8 cellular contexts compared by ENCODE assay signal in genomic region chr18:45964913-45965312, GRCh38. TPM values are rescaled to one million over a fixed set of nuclear protein-coding genes. Genes with fewer than 3 reads are reported as not detected.
DNase-seq lines count a peak whose midpoint lies in the region; ATAC-seq and TF ChIP-seq lines count a peak whose summit lies in the region.
"Not testable (repeated sequence)": the region's sequence is repeated elsewhere in the genome, so short reads cannot be mapped to it uniquely, and the experiment has no call there.

No MANE protein-coding gene starts in this region.

- WGBS in GM23248 (ENCODE audit: low coverage in 1 of 2, low lambda C conversion rate in 2 of 2, missing lambda C conversion rate in 2 of 2), 2 experiments = 96 to 100% methylated on average over 5 of the region's 5 CpGs

- H3K9me3 ChIP-seq in GM23248 (ENCODE audit: low read depth); neural progenitor cell (ENCODE audit: low read depth): not testable (repeated sequence)

- TF ChIP-seq CTCF in mesothelial cell of epicardium (IDR thresholded peaks at IDR 0.05; ENCODE audit: unreplicated experiment); neural progenitor cell (IDR thresholded peaks at IDR 0.05); type B pancreatic cell (conservative IDR thresholded peaks at IDR 0.05): not testable (repeated sequence)

- POLR2A ChIA-PET in T-cell (lab: Charles Lee) = interaction anchor here in 1 of 2 donors (0.6 kb wide), 1 partner anchor 94 kb away, joined by 3 read pairs; no protein-coding TSS in a partner anchor

- peaks cover 58% of the 10 kb centered on the region for H3K4me1 ChIP-seq in GM23248 (ENCODE audit: insufficient read depth)
- H3K4me1 ChIP-seq in neural progenitor cell = not testable (repeated sequence)

- H3K4me3 ChIP-seq in GM23248 = peak overlapping the region; percentile 99
- not testable (repeated sequence) for H3K4me3 ChIP-seq in neural progenitor cell

- peaks cover 21% of the 10 kb centered on the region for H3K36me3 ChIP-seq in GM23248 (ENCODE audit: low read depth)
- not testable (repeated sequence) for H3K36me3 ChIP-seq in neural progenitor cell

- H3K27me3 Mint-ChIP-seq in T-cell; activated T-cell treated with anti-CD3 and anti-CD28 coated beads, Interleukin-2, amount 50 U/mL, for 24 hours; activated naive CD8-positive, alpha-beta T cell; effector memory CD8-positive, alpha-beta T cell; mesothelial cell of epicardium (ENCODE audit: low read depth); neural progenitor cell (ENCODE audit: insufficient read depth, low read depth); type B pancreatic cell: not testable (repeated sequence)

- not testable (repeated sequence) for H3K27me3 ChIP-seq in GM23248 (replicated peaks; ENCODE audit: insufficient read depth)
- peaks cover 20% of the 10 kb centered on the region for H3K27me3 ChIP-seq in neural progenitor cell

- H3K9ac ChIP-seq in GM23248, neural progenitor cell: not testable (repeated sequence)

- H3K4me2 ChIP-seq in GM23248 (ENCODE audit: unreplicated experiment) = peak overlapping the region; percentile 89
- not testable (repeated sequence) for H3K4me2 ChIP-seq in neural progenitor cell

- H3F3A ChIP-seq in GM23248 (ENCODE audit: insufficient read depth) = peaks cover 58% of the 10 kb centered on the region
- H3F3A ChIP-seq in neural progenitor cell (ENCODE audit: low read depth) = not testable (repeated sequence)

- not testable (repeated sequence) for DNase-seq in GM23248; T-cell; activated T-cell treated with anti-CD3 and anti-CD28 coated beads, Interleukin-2, amount 50 U/mL, for 24 hours; effector memory CD8-positive, alpha-beta T cell; mesothelial cell of epicardium (ENCODE audit: low spot score in 2 of 2, unreplicated experiment in 2 of 2); neural progenitor cell (ENCODE audit: low spot score); type B pancreatic cell (ENCODE audit: extremely low spot score, unreplicated experiment)

- not testable (repeated sequence) for H2AFZ ChIP-seq in GM23248; neural progenitor cell (replicated peaks)

- H3K4me1 Mint-ChIP-seq in T-cell (peaks cover 61 to 77% (median 63%) of the 10 kb centered on the region in 3 donors), mesothelial cell of epicardium (peaks cover 16% of the 10 kb centered on the region)
- peaks cover 55% of the 10 kb centered on the region for H3K4me1 Mint-ChIP-seq in activated T-cell treated with anti-CD3 and anti-CD28 coated beads, Interleukin-2, amount 50 U/mL, for 24 hours (ENCODE audit: low read depth)
- peaks cover 56% of the 10 kb centered on the region for H3K4me1 Mint-ChIP-seq in activated naive CD8-positive, alpha-beta T cell (ENCODE audit: low read depth)
- H3K4me1 Mint-ChIP-seq in effector memory CD8-positive, alpha-beta T cell (ENCODE audit: low read depth in 2 of 2) = peaks cover 41 to 55% of the 10 kb centered on the region in 2 donors
- H3K4me1 Mint-ChIP-seq in neural progenitor cell; type B pancreatic cell (ENCODE audit: unreplicated experiment): not testable (repeated sequence)

- not testable (repeated sequence) for H3K27ac ChIP-seq in GM23248, neural progenitor cell

- H3K27ac Mint-ChIP-seq in T-cell; activated T-cell treated with anti-CD3 and anti-CD28 coated beads, Interleukin-2, amount 50 U/mL, for 24 hours; activated naive CD8-positive, alpha-beta T cell; effector memory CD8-positive, alpha-beta T cell; neural progenitor cell: not testable (repeated sequence)
- H3K27ac Mint-ChIP-seq in mesothelial cell of epicardium = peak overlapping the region; percentile 19
- H3K27ac Mint-ChIP-seq in type B pancreatic cell = peak overlapping the region; percentile 34

- in situ Hi-C loops in GM23248 (cut with MboI) = not testable (repeated sequence)

- not testable (repeated sequence) for H3K9me3 Mint-ChIP-seq in T-cell; activated T-cell treated with anti-CD3 and anti-CD28 coated beads, Interleukin-2, amount 50 U/mL, for 24 hours; activated naive CD8-positive, alpha-beta T cell (ENCODE audit: low read depth); effector memory CD8-positive, alpha-beta T cell; mesothelial cell of epicardium; neural progenitor cell; type B pancreatic cell

- H3K36me3 Mint-ChIP-seq in T-cell (peaks cover 24% of the 10 kb centered on the region), mesothelial cell of epicardium (peaks cover 11% of the 10 kb centered on the region)
- H3K36me3 Mint-ChIP-seq in activated T-cell treated with anti-CD3 and anti-CD28 coated beads, Interleukin-2, amount 50 U/mL, for 24 hours (ENCODE audit: low read depth) = peaks cover 44% of the 10 kb centered on the region
- H3K36me3 Mint-ChIP-seq in activated naive CD8-positive, alpha-beta T cell = peaks cover 12% of the 10 kb centered on the region
- peaks cover 38% of the 10 kb centered on the region for H3K36me3 Mint-ChIP-seq in effector memory CD8-positive, alpha-beta T cell (ENCODE audit: insufficient read depth)
- not testable (repeated sequence) for H3K36me3 Mint-ChIP-seq in neural progenitor cell, type B pancreatic cell

- not testable (repeated sequence) for H4K20me1 ChIP-seq in GM23248 (ENCODE audit: insufficient read depth); neural progenitor cell (ENCODE audit: low read depth)

- CTCF ChIA-PET in T-cell (lab: Charles Lee) = interaction anchor here in 1 of 2 donors (0.6 kb wide), 1 partner anchor 326 kb away, joined by 3 read pairs; no protein-coding TSS in a partner anchor

- H3K79me2 ChIP-seq in GM23248 (ENCODE audit: insufficient read depth) (peaks cover 67% of the 10 kb centered on the region), neural progenitor cell (ENCODE audit: low read depth) (peaks cover 28% of the 10 kb centered on the region)

- H3K4me3 Mint-ChIP-seq in T-cell (peak overlapping the region; percentile 58 to 87 (median 61)), mesothelial cell of epicardium (peak overlapping the region; percentile 52), neural progenitor cell (peak overlapping the region; percentile 69), type B pancreatic cell (peak overlapping the region; percentile 71)
- H3K4me3 Mint-ChIP-seq in activated T-cell treated with anti-CD3 and anti-CD28 coated beads, Interleukin-2, amount 50 U/mL, for 24 hours = peak overlapping the region; percentile 53
- H3K4me3 Mint-ChIP-seq in activated naive CD8-positive, alpha-beta T cell = peak overlapping the region; percentile 72
- peak overlapping the region; percentile 56 to 98 for H3K4me3 Mint-ChIP-seq in effector memory CD8-positive, alpha-beta T cell

- not testable (repeated sequence) for H3K9me2 ChIP-seq in GM23248 (ENCODE audit: insufficient read depth)

- ATAC-seq in T-cell (replicated peaks in 1 of 4); effector memory CD8-positive, alpha-beta T cell (replicated peaks): not testable (repeated sequence)

RNA-seq across cellular contexts. Expression of gene EPG5, which starts 2.2 kb away (rescaled TPM):
- 77.7 and 77.9 TPM in 2 replicates for total RNA-seq in GM23248 (2014; rRNA removed; shearing (Covaris generic))
- 22.0 and 22.6 TPM in 2 replicates for polyA plus RNA-seq in GM23248 (2016; fragmentation: Nextera tagmentation; extraction: Ambion mirVana)
- total RNA-seq in T-cell = 10 to 100 TPM; 39.2 to 54.4 (median 42.6) TPM
- 36.1 to 41.6 TPM (median 39.3 TPM) in 3 replicates for total RNA-seq in mesothelial cell of epicardium
- 15.7 and 34.0 TPM in 2 replicates for total RNA-seq in neural progenitor cell (ENCODE audit: low replicate concordance)
- 20.1 and 27.9 TPM in 2 replicates for total RNA-seq in type B pancreatic cell (ENCODE audit: low replicate concordance)
